Comparison of ENCODE assay signal across 1 cellular context in the genomic region with DNA sequence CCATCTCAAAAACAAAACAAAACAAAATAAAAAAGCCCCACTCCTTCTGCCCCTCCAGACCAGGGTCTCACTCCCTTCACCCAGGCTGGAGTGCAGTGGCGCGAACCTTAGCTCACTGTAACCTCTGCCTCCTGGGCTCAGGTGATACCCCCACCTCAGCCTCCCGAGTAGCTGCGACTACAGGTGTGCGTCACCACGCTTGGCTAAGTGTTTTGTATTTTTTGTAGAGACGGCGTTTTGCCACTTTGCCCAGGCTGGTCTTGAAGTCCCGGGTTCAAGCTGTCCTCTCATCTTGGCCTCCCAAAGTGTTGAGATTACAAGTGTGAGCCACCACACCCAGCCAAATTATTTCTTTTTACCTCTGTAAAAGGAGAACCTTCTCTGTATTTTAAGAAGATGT.
TF ChIP-seq lines count a peak whose summit lies in the region.

No MANE protein-coding gene starts in this region.

TF ChIP-seq in HepG2, 621 proteins besides CTCF, POLR2A, EP300 and RAD21 (continued from another document):
- TF ChIP-seq, protein P1, sequence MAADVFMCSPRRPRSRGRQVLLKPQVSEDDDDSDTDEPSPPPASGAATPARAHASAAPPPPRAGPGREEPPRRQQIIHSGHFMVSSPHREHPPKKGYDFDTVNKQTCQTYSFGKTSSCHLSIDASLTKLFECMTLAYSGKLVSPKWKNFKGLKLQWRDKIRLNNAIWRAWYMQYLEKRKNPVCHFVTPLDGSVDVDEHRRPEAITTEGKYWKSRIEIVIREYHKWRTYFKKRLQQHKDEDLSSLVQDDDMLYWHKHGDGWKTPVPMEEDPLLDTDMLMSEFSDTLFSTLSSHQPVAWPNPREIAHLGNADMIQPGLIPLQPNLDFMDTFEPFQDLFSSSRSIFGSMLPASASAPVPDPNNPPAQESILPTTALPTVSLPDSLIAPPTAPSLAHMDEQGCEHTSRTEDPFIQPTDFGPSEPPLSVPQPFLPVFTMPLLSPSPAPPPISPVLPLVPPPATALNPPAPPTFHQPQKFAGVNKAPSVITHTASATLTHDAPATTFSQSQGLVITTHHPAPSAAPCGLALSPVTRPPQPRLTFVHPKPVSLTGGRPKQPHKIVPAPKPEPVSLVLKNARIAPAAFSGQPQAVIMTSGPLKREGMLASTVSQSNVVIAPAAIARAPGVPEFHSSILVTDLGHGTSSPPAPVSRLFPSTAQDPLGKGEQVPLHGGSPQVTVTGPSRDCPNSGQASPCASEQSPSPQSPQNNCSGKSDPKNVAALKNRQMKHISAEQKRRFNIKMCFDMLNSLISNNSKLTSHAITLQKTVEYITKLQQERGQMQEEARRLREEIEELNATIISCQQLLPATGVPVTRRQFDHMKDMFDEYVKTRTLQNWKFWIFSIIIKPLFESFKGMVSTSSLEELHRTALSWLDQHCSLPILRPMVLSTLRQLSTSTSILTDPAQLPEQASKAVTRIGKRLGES (CRISPR knock-in tag; IDR thresholded peaks at IDR 0.05; ENCODE audit: borderline replicate concordance) = no peak
